ENCODE assay signal across 8 cellular contexts in the genomic region with DNA sequence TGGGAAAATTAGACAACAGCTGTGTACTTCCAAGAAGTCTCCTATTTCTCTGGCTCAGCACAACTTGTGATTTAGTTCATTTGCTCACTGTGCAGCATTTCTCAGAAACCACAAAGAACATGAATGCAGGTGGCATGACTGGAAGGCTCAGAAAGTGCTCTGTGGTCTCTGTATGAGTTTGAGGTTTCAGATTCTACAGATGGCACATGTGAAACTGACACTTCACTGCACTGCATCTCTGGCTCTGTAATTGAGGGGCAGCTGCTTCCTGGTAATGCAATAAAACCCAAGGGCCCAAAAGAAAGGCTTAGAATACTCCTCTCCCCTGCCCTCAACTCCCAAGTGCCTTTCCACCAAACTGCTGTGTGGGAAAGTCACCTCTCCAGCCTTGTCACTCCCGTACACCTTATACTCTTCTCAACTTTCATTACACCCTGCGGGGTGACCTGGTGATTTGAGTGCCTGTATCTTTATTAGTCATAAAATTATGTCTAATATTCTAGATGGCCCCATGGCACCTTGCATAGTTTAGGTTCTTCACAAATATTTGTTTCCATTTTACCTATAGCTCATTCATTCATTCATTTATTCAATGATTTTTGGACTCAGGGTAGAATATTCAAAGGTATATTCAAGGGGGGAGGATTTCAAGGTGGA.
DNase-seq lines count a peak whose midpoint lies in the region; ATAC-seq and TF ChIP-seq lines count a peak whose summit lies in the region.

No MANE protein-coding gene starts in this region.

- WGBS in thyroid gland, 2 donors = 68 to 82% methylated on average over 2 of the region's 2 CpGs

- no peaks in the 10 kb centered on the region for H3K27me3 ChIP-seq in thyroid gland

- CTCF ChIA-PET in activated CD8-positive, alpha-beta T cell treated with anti-CD3 and anti-CD28 coated beads, Interleukin-2, amount 10 ng/mL, durations not matched to agents 7 days and 5 days (lab: Charles Lee) = interaction anchor here (0.6 to 11.8 kb wide), 18 partner anchors 8 to 386 kb away, joined by 3 to 171 read pairs (median 4); a partner anchor contains a TSS

- no peaks in the 10 kb centered on the region for H3K4me1 ChIP-seq in thyroid gland

- H3K27ac Mint-ChIP-seq in activated CD8-positive, alpha-beta T cell treated with anti-CD3 and anti-CD28 coated beads, Interleukin-2, amount 10 ng/mL, durations not matched to agents 7 days and 5 days = peak overlapping the region; percentile 58
- peak overlapping the region; percentile 31 for H3K27ac Mint-ChIP-seq in osteocyte (ENCODE audit: unreplicated experiment)

- TF ChIP-seq CTCF in GM12865 (IDR thresholded peaks at IDR 0.05; ENCODE audit: insufficient read depth, low read depth, low read length, missing control alignments) (no peak), osteocyte (IDR thresholded peaks at IDR 0.05) (no peak), thyroid gland (IDR thresholded peaks at IDR 0.05) (no peak)

- H3K4me3 ChIP-seq in GM12865 (ENCODE audit: low read depth, low read length) (no peak overlapping the region), thyroid gland (replicated peaks in 1 of 3) (no peak overlapping the region)

- POLR2A ChIA-PET in activated CD8-positive, alpha-beta T cell treated with anti-CD3 and anti-CD28 coated beads, Interleukin-2, amount 10 ng/mL, durations not matched to agents 7 days and 5 days (lab: Charles Lee) = interaction anchor here (1.0 kb wide), 1 partner anchor 386 kb away, joined by 3 read pairs; no protein-coding TSS in a partner anchor

- peak overlapping the region; percentile 39 for H3K4me3 Mint-ChIP-seq in activated CD8-positive, alpha-beta T cell treated with anti-CD3 and anti-CD28 coated beads, Interleukin-2, amount 10 ng/mL, durations not matched to agents 7 days and 5 days
- no peak overlapping the region for H3K4me3 Mint-ChIP-seq in osteocyte (ENCODE audit: unreplicated experiment)

- TF ChIP-seq POLR2A in thyroid gland (IDR thresholded peaks at IDR 0.05) = no peak

- intact Hi-C loops in thyroid gland (cut with DNase I) = loop anchor here (10.0 kb wide), 1 partner anchor 252 kb away; no protein-coding TSS in a partner anchor

- H3K27ac ChIP-seq in thyroid gland = no peak overlapping the region

- no peaks in the 10 kb centered on the region for H3K9me3 ChIP-seq in thyroid gland

- peaks cover 23% of the 10 kb centered on the region for H3K27me3 Mint-ChIP-seq in activated CD8-positive, alpha-beta T cell treated with anti-CD3 and anti-CD28 coated beads, Interleukin-2, amount 10 ng/mL, durations not matched to agents 7 days and 5 days (ENCODE audit: low read depth)
- H3K27me3 Mint-ChIP-seq in osteocyte (ENCODE audit: unreplicated experiment) = peaks cover 40% of the 10 kb centered on the region

- H3K36me3 Mint-ChIP-seq in activated CD8-positive, alpha-beta T cell treated with anti-CD3 and anti-CD28 coated beads, Interleukin-2, amount 10 ng/mL, durations not matched to agents 7 days and 5 days (ENCODE audit: low read depth) = no peaks in the 10 kb centered on the region
- no peaks in the 10 kb centered on the region for H3K36me3 Mint-ChIP-seq in osteocyte (ENCODE audit: unreplicated experiment)

- H3K9me3 Mint-ChIP-seq in activated CD8-positive, alpha-beta T cell treated with anti-CD3 and anti-CD28 coated beads, Interleukin-2, amount 10 ng/mL, durations not matched to agents 7 days and 5 days (ENCODE audit: insufficient read depth) = no peaks in the 10 kb centered on the region
- H3K9me3 Mint-ChIP-seq in osteocyte (ENCODE audit: unreplicated experiment) = no peaks in the 10 kb centered on the region

- DNase-seq in GM12865 (ENCODE audit: low read depth) = peak; percentile 86
- DNase-seq in activated CD8-positive, alpha-beta T cell treated with anti-CD3 and anti-CD28 coated beads, Interleukin-2, amount 10 ng/mL, durations not matched to agents 7 days and 5 days = peak; percentile 83
- no peak for DNase-seq in osteocyte (ENCODE audit: extremely low spot score, unreplicated experiment)
- no peak for DNase-seq in HPDE6-E6E7 (ENCODE audit: extremely low spot score)
- no peak for DNase-seq in thyroid gland
- no peak for DNase-seq in NCI-H2081 (lab: John Stamatoyannopoulos, UW)

- no peaks in the 10 kb centered on the region for H3K36me3 ChIP-seq in thyroid gland

- H3K4me1 Mint-ChIP-seq in activated CD8-positive, alpha-beta T cell treated with anti-CD3 and anti-CD28 coated beads, Interleukin-2, amount 10 ng/mL, durations not matched to agents 7 days and 5 days (ENCODE audit: low read depth) = peaks cover 44% of the 10 kb centered on the region
- peaks cover 10% of the 10 kb centered on the region for H3K4me1 Mint-ChIP-seq in osteocyte (ENCODE audit: unreplicated experiment)

- peak; percentile 99 for ATAC-seq in GM21423 (IDR thresholded peaks at IDR 0.05; ENCODE audit: unreplicated experiment)
- ATAC-seq in HG03575 (IDR thresholded peaks at IDR 0.05; ENCODE audit: extremely low read depth, insufficient number of reproducible peaks, low FRiP score, unreplicated experiment) = peak; percentile 99
- ATAC-seq in activated CD8-positive, alpha-beta T cell treated with anti-CD3 and anti-CD28 coated beads, Interleukin-2, amount 10 ng/mL, durations not matched to agents 7 days and 5 days = peak; percentile 97

Comparison
In these comparisons a context has a peak if more than half of its experiments do, and no peak if none do; other contexts are left out.
1. DNase-seq: peak in GM12865 (single experiment) and activated CD8-positive, alpha-beta T cell treated with anti-CD3 and anti-CD28 coated beads, Interleukin-2, amount 10 ng/mL, durations not matched to agents 7 days and 5 days (single experiment); none in osteocyte (single experiment), HPDE6-E6E7 (single experiment), thyroid gland (0 of 2) and NCI-H2081 (0 of 2).
2. Peak in every context shown above with its lines, with median percentiles within 50 percentile points of each other: ATAC-seq.